In genomic region chr3:112459750-112460149, GRCh38 we compare ENCODE assay signal across 12 cellular contexts. TPM values are rescaled to one million over a fixed set of nuclear protein-coding genes. Genes with fewer than 3 reads are reported as not detected.
DNase-seq lines count a peak whose midpoint lies in the region; ATAC-seq and TF ChIP-seq lines count a peak whose summit lies in the region.
"Had no signal": no experiment of that assay in that cellular context is flagged by ENCODE, and none has a peak within 500 bp of the region (broad histone marks: within the 10 kb centered on the region; RNA-seq: fewer than 3 reads in every experiment).

No MANE protein-coding gene starts in this region.

- H3K4me1 ChIP-seq in thymus (ENCODE audit: control insufficient read depth, insufficient read depth, low read length), result peaks cover 13% of the 10 kb centered on the region

- no peak for DNase-seq in activated naive CD4-positive, alpha-beta T cell treated with anti-CD3 and anti-CD28 coated beads, Interleukin-2, amount 50 U/mL, for 16 hours
- DNase-seq in erythroblast (lab: John Stamatoyannopoulos, UW) (no peak), mucosa of gallbladder (ENCODE audit: low spot score) (no peak), GOT3 (lab: John Stamatoyannopoulos, UW) (no peak)
- DNase-seq: activated CD8-positive, alpha-beta memory T cell treated with anti-CD3 and anti-CD28 coated beads, Interleukin-2, amount 50 U/mL, for 48 hours; Karpas-422; NCI-H524 treated with DMSO at 0.1 percent for 48 hours had no signal

- H3K9me3 Mint-ChIP-seq in activated naive CD4-positive, alpha-beta T cell treated with anti-CD3 and anti-CD28 coated beads, Interleukin-2, amount 50 U/mL, for 24 hours, result peaks cover 10% of the 10 kb centered on the region
- peaks cover 18% of the 10 kb centered on the region for H3K9me3 Mint-ChIP-seq in T-helper 1 cell treated with Interleukin-12 subunit alpha and Interleukin-12 subunit beta and Interleukin-4 antibody, amounts not matched to agents 30 μg/mL and 1 μg/mL, for 36 hours

- H3K36me3 ChIP-seq in thymus (ENCODE audit: control insufficient read depth, insufficient read depth), result no peaks in the 10 kb centered on the region

- H3K9me3 ChIP-seq in thymus (ENCODE audit: control insufficient read depth), result no peaks in the 10 kb centered on the region

- H3K27me3 ChIP-seq in thymus (ENCODE audit: control insufficient read depth, insufficient read depth), result no peaks in the 10 kb centered on the region

- H3K4me3 Mint-ChIP-seq in activated naive CD4-positive, alpha-beta T cell treated with anti-CD3 and anti-CD28 coated beads, Interleukin-2, amount 50 U/mL, for 24 hours, result peak overlapping the region; percentile 57
- peak overlapping the region; percentile 73 for H3K4me3 Mint-ChIP-seq in T-helper 1 cell treated with Interleukin-12 subunit alpha and Interleukin-12 subunit beta and Interleukin-4 antibody, amounts not matched to agents 30 μg/mL and 1 μg/mL, for 36 hours

- H3K27me3 Mint-ChIP-seq in activated naive CD4-positive, alpha-beta T cell treated with anti-CD3 and anti-CD28 coated beads, Interleukin-2, amount 50 U/mL, for 24 hours, result no peaks in the 10 kb centered on the region
- no peaks in the 10 kb centered on the region for H3K27me3 Mint-ChIP-seq in T-helper 1 cell treated with Interleukin-12 subunit alpha and Interleukin-12 subunit beta and Interleukin-4 antibody, amounts not matched to agents 30 μg/mL and 1 μg/mL, for 36 hours (ENCODE audit: low read depth)

- TF ChIP-seq POLR2A in erythroblast (IDR thresholded peaks at IDR 0.05; ENCODE audit: low read length), result no peak

- H3K4me3 ChIP-seq in thymus (ENCODE audit: low read length), result no peak overlapping the region

- peaks cover 12% of the 10 kb centered on the region for H3K36me3 Mint-ChIP-seq in activated naive CD4-positive, alpha-beta T cell treated with anti-CD3 and anti-CD28 coated beads, Interleukin-2, amount 50 U/mL, for 24 hours
- peaks cover 34% of the 10 kb centered on the region for H3K36me3 Mint-ChIP-seq in T-helper 1 cell treated with Interleukin-12 subunit alpha and Interleukin-12 subunit beta and Interleukin-4 antibody, amounts not matched to agents 30 μg/mL and 1 μg/mL, for 36 hours (ENCODE audit: low read depth)

- 2% methylated on average over 1 of the region's 1 CpG for WGBS in thymus

- ATAC-seq in HG02759 (IDR thresholded peaks at IDR 0.05; ENCODE audit: unreplicated experiment), result peak; percentile 42
- ATAC-seq: left lobe of liver had no signal

- H3K4me1 Mint-ChIP-seq in activated naive CD4-positive, alpha-beta T cell treated with anti-CD3 and anti-CD28 coated beads, Interleukin-2, amount 50 U/mL, for 24 hours, result peaks cover 58% of the 10 kb centered on the region
- H3K4me1 Mint-ChIP-seq in T-helper 1 cell treated with Interleukin-12 subunit alpha and Interleukin-12 subunit beta and Interleukin-4 antibody, amounts not matched to agents 30 μg/mL and 1 μg/mL, for 36 hours (ENCODE audit: low read depth), result peaks cover 57% of the 10 kb centered on the region

- H3K27ac ChIP-seq in thymus (ENCODE audit: low read depth), result peak overlapping the region; percentile 0

- H3K27ac Mint-ChIP-seq in activated naive CD4-positive, alpha-beta T cell treated with anti-CD3 and anti-CD28 coated beads, Interleukin-2, amount 50 U/mL, for 24 hours, result peak overlapping the region; percentile 96
- peak overlapping the region; percentile 68 for H3K27ac Mint-ChIP-seq in T-helper 1 cell treated with Interleukin-12 subunit alpha and Interleukin-12 subunit beta and Interleukin-4 antibody, amounts not matched to agents 30 μg/mL and 1 μg/mL, for 36 hours

RNA-seq across cellular contexts. Expression of gene BTLA, which starts 39.5 kb away (rescaled TPM):
- 13.2 TPM for polyA plus RNA-seq in thymus
- total RNA-seq in mucosa of gallbladder, result 0.81 TPM
